ENCODE assay signal across 8 cellular contexts in the genomic region with DNA sequence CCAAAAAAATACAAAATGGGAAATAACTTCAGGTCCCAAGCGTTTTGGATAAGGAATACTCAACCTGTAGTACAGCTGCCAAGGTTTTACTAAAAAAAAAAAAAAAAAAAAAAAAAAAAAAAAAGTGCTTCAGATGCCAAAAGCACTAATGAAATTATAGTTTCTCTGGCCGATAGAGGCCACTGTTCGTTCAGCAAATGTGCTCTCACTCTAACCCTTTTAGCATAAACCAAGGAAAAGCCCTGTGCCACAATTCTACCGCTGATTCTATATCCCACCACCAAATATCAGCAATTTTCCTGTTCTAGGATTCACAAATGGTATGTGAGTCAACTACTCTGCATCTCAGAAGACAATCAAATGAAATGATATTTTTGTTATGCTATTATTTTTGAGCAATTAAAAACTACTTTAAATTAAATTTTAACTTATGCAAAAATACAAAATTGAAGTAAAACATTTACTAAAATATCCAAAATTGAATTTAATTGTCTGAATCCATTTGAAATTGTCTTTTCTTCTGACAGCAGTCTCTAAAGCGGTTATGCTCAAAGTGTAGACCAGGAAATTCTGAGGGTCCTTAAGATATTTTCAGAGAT.
DNase-seq lines count a peak whose midpoint lies in the region; ATAC-seq, FAIRE-seq and TF ChIP-seq lines count a peak whose summit lies in the region.

No MANE protein-coding gene starts in this region.

- peaks cover 0 to 3% (median 0%) of the 10 kb centered on the region in 3 donors for H3K9me3 Mint-ChIP-seq in T-cell

- no peak overlapping the region for H3K4me3 Mint-ChIP-seq in T-cell

- H3K27ac ChIP-seq in foreskin keratinocyte = no peak overlapping the region
- no peak overlapping the region for H3K27ac ChIP-seq in pancreas

- H3K36me3 Mint-ChIP-seq in T-cell = peaks cover 48% of the 10 kb centered on the region

- H3K4me1 Mint-ChIP-seq in T-cell = peaks cover 27 to 29% (median 28%) of the 10 kb centered on the region in 3 donors

- H3K9me3 ChIP-seq in pancreas = no peaks in the 10 kb centered on the region

- H3K27me3 Mint-ChIP-seq in T-cell = no peaks in the 10 kb centered on the region

- FAIRE-seq in G401.6 (lab: Jason Lieb, UNC) (peak; percentile 96), pancreas (lab: Jason Lieb, UNC) (peak; percentile 82)

- CTCF ChIA-PET in T-cell (lab: Charles Lee) = interaction anchor here (0.6 kb wide), 9 partner anchors 9 to 569 kb away, joined by 3 to 7 read pairs (median 6); no protein-coding TSS in a partner anchor

- H3K4me3 ChIP-seq in pancreas = no peak overlapping the region

- ATAC-seq in T-cell (replicated peaks in 1 of 4) = peak in 3 of 4 experiments; percentile 49 to 53 (median 52)
- ATAC-seq in foreskin keratinocyte = peak; percentile 63
- peak; percentile 84 to 94 (median 92) for ATAC-seq in pancreas
- ATAC-seq in HG03521 (IDR thresholded peaks at IDR 0.05; ENCODE audit: unreplicated experiment) = no peak
- no peak for ATAC-seq in GM18873 (IDR thresholded peaks at IDR 0.05; ENCODE audit: low FRiP score, unreplicated experiment)

- H3K27me3 ChIP-seq in foreskin keratinocyte = no peaks in the 10 kb centered on the region
- H3K27me3 ChIP-seq in pancreas = no peaks in the 10 kb centered on the region

- no peak overlapping the region for H3K27ac Mint-ChIP-seq in T-cell

- intact Hi-C loops in pancreas (cut with DNase I) = no loop called here

- 29 to 33% methylated on average over 5 of the region's 5 CpGs for WGBS in pancreas, 2 donors

- POLR2A ChIA-PET in T-cell (lab: Charles Lee) = no interaction called here

- peak; percentile 72 for TF ChIP-seq CTCF in foreskin keratinocyte (conservative IDR thresholded peaks at IDR 0.05)
- TF ChIP-seq CTCF in pancreas (IDR thresholded peaks at IDR 0.05) = peak; percentile 16 to 23 (median 20)

- H3K36me3 ChIP-seq in pancreas = peaks cover 0 to 3% (median 0%) of the 10 kb centered on the region in 3 donors

- H3K4me1 ChIP-seq in foreskin keratinocyte (no peaks in the 10 kb centered on the region), pancreas (no peaks in the 10 kb centered on the region)

- peak; percentile 64 for DNase-seq in AG08395 (ENCODE audit: low spot score)
- DNase-seq in LoVo (ENCODE audit: low spot score) = peak; percentile 56
- peak in 20 of 34 experiments; percentile 4 to 40 (median 20) for DNase-seq in T-cell
- peak; percentile 12 to 43 for DNase-seq in foreskin keratinocyte
- DNase-seq in pancreas = peak in 3 of 6 donors; percentile 21 to 45 (median 27)

Comparison
In these comparisons a context has a peak if more than half of its experiments do, and no peak if none do; other contexts are left out.
1. ATAC-seq: peak in T-cell (3 of 4), foreskin keratinocyte (single experiment) and pancreas (4 of 4); none in HG03521 (single experiment) and GM18873 (single experiment).